Comparison of ENCODE assay signal across 24 cellular contexts in genomic region chr11:35034401-35034800, GRCh38.
"Had no signal": no experiment of that assay in that cellular context is flagged by ENCODE, and none has a peak within 500 bp of the region (broad histone marks: within the 10 kb centered on the region; RNA-seq: fewer than 3 reads in every experiment).

No MANE protein-coding gene starts in this region.

- H3K4me3 ChIP-seq: coronary artery, esophagus squamous epithelium, lower lobe of right lung, neural progenitor cell, sigmoid colon, testis, tibial artery, upper lobe of left lung had no signal

- H3K9me3 Mint-ChIP-seq: effector memory CD8-positive, alpha-beta T cell; immature natural killer cell; nephron; neural progenitor cell had no signal

- DNase-seq: effector memory CD8-positive, alpha-beta T cell; esophagus squamous epithelium; foreskin melanocyte; hypothalamus; immature natural killer cell; left ventricle myocardium superior; lower lobe of right lung; sigmoid colon; stimulated activated CD4-positive, alpha-beta T cell treated with anti-CD3 and anti-CD28 coated beads, Interleukin-2, amount 100 ng/mL, for 24 hours; stimulated activated CD4-positive, alpha-beta T cell treated with anti-CD3 and anti-CD28 coated beads, Interleukin-4, amount 100 ng/mL, for 24 hours; stimulated activated naive CD8-positive, alpha-beta T cell treated with anti-CD3 and anti-CD28 coated beads, Interleukin-15, Interleukin-2, amounts not matched to agents 100 U/mL and 50 U/mL, for 24 hours; substantia nigra; testis; tibial artery; upper lobe of left lung had no signal

- H3K9ac ChIP-seq: neural progenitor cell, parathyroid adenoma had no signal

- H3K36me3 Mint-ChIP-seq: neural progenitor cell; stimulated activated memory B cell treated with anti-CD40 and anti-IgM and Interleukin-4, amounts not matched to agents 10 μg/mL and 1 μg/mL and 100 μg/mL, for 72 hours had no signal

- FAIRE-seq: endometrium, keratinocyte, urothelium cell line had no signal

- H3K4me2 ChIP-seq: neural progenitor cell had no signal

- H3K4me1 ChIP-seq: neural progenitor cell, parathyroid adenoma, testis had no signal

- ATAC-seq: effector memory CD8-positive, alpha-beta T cell; left ventricle myocardium superior; lower lobe of right lung; stimulated activated memory B cell treated with anti-CD40 and anti-IgM and Interleukin-4, amounts not matched to agents 10 μg/mL and 1 μg/mL and 100 μg/mL, for 72 hours; stimulated activated naive CD8-positive, alpha-beta T cell treated with anti-CD3 and anti-CD28 coated beads, Interleukin-15, Interleukin-2, amounts not matched to agents 100 U/mL and 50 U/mL, for 24 hours had no signal

- H2AFZ ChIP-seq: neural progenitor cell, parathyroid adenoma had no signal

- H3K4me1 Mint-ChIP-seq: nephron, neural progenitor cell had no signal

- H3K9me3 ChIP-seq: esophagus squamous epithelium, lower lobe of right lung, sigmoid colon, testis, tibial artery, upper lobe of left lung had no signal

- H3K27ac Mint-ChIP-seq: nephron, neural progenitor cell, progenitor cell of endocrine pancreas had no signal

- H3K27ac ChIP-seq: coronary artery, esophagus squamous epithelium, lower lobe of right lung, neural progenitor cell, parathyroid adenoma, sigmoid colon, testis, tibial artery had no signal

- H3K79me2 ChIP-seq: parathyroid adenoma had no signal

- H3K4me3 Mint-ChIP-seq: effector memory CD8-positive, alpha-beta T cell; immature natural killer cell; nephron; neural progenitor cell; stimulated activated memory B cell treated with anti-CD40 and anti-IgM and Interleukin-4, amounts not matched to agents 10 μg/mL and 1 μg/mL and 100 μg/mL, for 72 hours had no signal

- H3K27me3 ChIP-seq: esophagus squamous epithelium, neural progenitor cell, sigmoid colon, testis, tibial artery, upper lobe of left lung had no signal

- H3K36me3 ChIP-seq: esophagus squamous epithelium, lower lobe of right lung, neural progenitor cell, sigmoid colon, tibial artery, upper lobe of left lung had no signal

- H3K27me3 Mint-ChIP-seq: effector memory CD8-positive, alpha-beta T cell; stimulated activated memory B cell treated with anti-CD40 and anti-IgM and Interleukin-4, amounts not matched to agents 10 μg/mL and 1 μg/mL and 100 μg/mL, for 72 hours had no signal
